8 cellular contexts compared by ENCODE assay signal in genomic region chr19:48391100-48392005, GRCh38. TPM values are rescaled to one million over a fixed set of nuclear protein-coding genes. Genes with fewer than 3 reads are reported as not detected.
DNase-seq lines count a peak whose midpoint lies in the region; ATAC-seq lines count a peak whose summit lies in the region.

TSS of gene KDELR1 (minus strand) at chr19:48391551. CDS start at chr19:48391358, 193 bp downstream.

- peaks cover 25 to 37% of the 10 kb centered on the region in 2 donors for H3K27me3 Mint-ChIP-seq in effector memory CD8-positive, alpha-beta T cell
- H3K27me3 Mint-ChIP-seq in memory B cell: peaks cover 22% of the 10 kb centered on the region

- peaks cover 28 to 47% of the 10 kb centered on the region in 2 donors for H3K4me1 Mint-ChIP-seq in effector memory CD8-positive, alpha-beta T cell (ENCODE audit: low read depth in 2 of 2)
- peaks cover 40% of the 10 kb centered on the region for H3K4me1 Mint-ChIP-seq in memory B cell

- peaks cover 27% of the 10 kb centered on the region for H3K36me3 Mint-ChIP-seq in effector memory CD8-positive, alpha-beta T cell (ENCODE audit: insufficient read depth)
- peaks cover 7% of the 10 kb centered on the region for H3K36me3 Mint-ChIP-seq in memory B cell

- POLR2A ChIA-PET in activated CD8-positive, alpha-beta memory T cell treated with anti-CD3 and anti-CD28 coated beads for 36 hours (lab: Charles Lee): interaction anchor here (0.7 to 1.1 kb wide), 2 partner anchors 27 to 52 kb away, joined by 3 to 5 read pairs; partner anchors contain the start of genes SYNGR4 and TMEM143

- ATAC-seq in HG03045 (IDR thresholded peaks at IDR 0.05; ENCODE audit: unreplicated experiment): peak; percentile 64
- peak; percentile 77 for ATAC-seq in effector memory CD8-positive, alpha-beta T cell (replicated peaks)
- peak; percentile 79 for ATAC-seq in memory B cell (ENCODE audit: low read depth)

- H3K27ac Mint-ChIP-seq in effector memory CD8-positive, alpha-beta T cell: peak within 1 kb of the TSS; percentile 97 to 98
- H3K27ac Mint-ChIP-seq in memory B cell: peak within 1 kb of the TSS; percentile 96

- no peaks in the 10 kb centered on the region for H3K9me3 Mint-ChIP-seq in effector memory CD8-positive, alpha-beta T cell
- H3K9me3 Mint-ChIP-seq in memory B cell: no peaks in the 10 kb centered on the region

- CTCF ChIA-PET in activated CD8-positive, alpha-beta memory T cell treated with anti-CD3 and anti-CD28 coated beads for 36 hours (lab: Charles Lee): interaction anchor here (0.5 to 2.1 kb wide), 23 partner anchors 9 to 123 kb away, joined by 3 to 11 read pairs (median 5); partner anchors contain the start of genes GRWD1, SYNGR4 and TMEM143

- DNase-seq in NCI-H1417 (lab: John Stamatoyannopoulos, UW): peak; percentile 74 to 78 (median 75)
- no peak for DNase-seq in NCI-H1417 treated with DMSO at 0.1 percent for 48 hours (lab: John Stamatoyannopoulos, UW)
- peak; percentile 71 for DNase-seq in NCI-H748 treated with DMSO at 0.1 percent for 48 hours (lab: John Stamatoyannopoulos, UW)
- peak; percentile 68 to 79 (median 75) for DNase-seq in effector memory CD8-positive, alpha-beta T cell
- DNase-seq in memory B cell (ENCODE audit: low spot score in 2 of 2): peak; percentile 81 to 92
- DNase-seq in stimulated activated CD8-positive, alpha-beta memory T cell treated with anti-CD3 and anti-CD28 coated beads, Interleukin-12 subunit alpha, Interleukin-12 subunit beta, amount 100 ng/mL, for 4 hours (ENCODE audit: low read depth): peak; percentile 62

- H3K4me3 Mint-ChIP-seq in effector memory CD8-positive, alpha-beta T cell: peak within 1 kb of the TSS; percentile 93 to 95
- H3K4me3 Mint-ChIP-seq in memory B cell: peak within 1 kb of the TSS; percentile 99

RNA-seq across cellular contexts. Expression of gene KDELR1, which starts in this region (rescaled TPM):
- total RNA-seq in activated CD8-positive, alpha-beta memory T cell treated with anti-CD3 and anti-CD28 coated beads for 36 hours: 10 to 100 TPM; 78.5 to 80.5 TPM
